Comparison of ENCODE assay signal across 21 cellular contexts in the genomic region with DNA sequence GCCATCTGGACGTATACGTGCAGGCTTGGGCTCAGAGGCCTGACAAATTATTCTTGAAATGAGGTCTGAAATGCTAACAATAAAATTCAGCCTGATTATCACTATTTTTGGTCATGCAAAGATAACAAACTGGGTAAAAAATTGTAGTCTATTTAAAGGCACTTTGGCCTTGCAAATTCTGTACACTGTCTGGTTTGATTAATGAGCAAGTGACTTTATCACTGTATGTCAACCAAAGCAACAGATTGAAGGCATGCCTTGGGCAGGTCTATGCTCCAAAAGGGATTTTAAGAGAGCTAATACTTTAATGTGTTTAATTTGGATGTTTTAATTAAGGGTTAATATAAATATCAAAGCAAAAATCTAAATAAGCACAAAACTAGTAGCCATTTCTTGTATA.
DNase-seq lines count a peak whose midpoint lies in the region; ATAC-seq and TF ChIP-seq lines count a peak whose summit lies in the region.
"Had no signal": no experiment of that assay in that cellular context is flagged by ENCODE, and none has a peak within 500 bp of the region (broad histone marks: within the 10 kb centered on the region; RNA-seq: fewer than 3 reads in every experiment).

No MANE protein-coding gene starts in this region.

- H3K27ac ChIP-seq in VCaP (peak overlapping the region; percentile 38; the same call in 1 of the 2 replicates), ovary (no peak overlapping the region), MM.1S (ENCODE audit: low read length) (no peak overlapping the region)
- H3K27ac ChIP-seq: KMS-11, PC-9 had no signal

- no peak for TF ChIP-seq CTCF in VCaP (conservative IDR thresholded peaks at IDR 0.05)
- no peak for TF ChIP-seq CTCF in mesothelial cell of epicardium (IDR thresholded peaks at IDR 0.05; ENCODE audit: unreplicated experiment)
- no peak for TF ChIP-seq CTCF in ovary (IDR thresholded peaks at IDR 0.05)
- no peak for TF ChIP-seq CTCF in MM.1S (IDR thresholded peaks at IDR 0.05; ENCODE audit: low read length)

- no peaks in the 10 kb centered on the region for H4K20me1 ChIP-seq in MM.1S (ENCODE audit: insufficient read depth, low read length)

- H3F3A ChIP-seq in MM.1S (ENCODE audit: insufficient read depth, low read length): no peaks in the 10 kb centered on the region

- no peaks in the 10 kb centered on the region for H3K9me2 ChIP-seq in MM.1S (replicated peaks; ENCODE audit: insufficient read depth, low read length)

- no peak overlapping the region for H3K9ac ChIP-seq in MM.1S (ENCODE audit: low read length)
- H3K9ac ChIP-seq: KMS-11 had no signal

- DNase-seq in HEK293T (ENCODE audit: extremely low spot score): no peak
- DNase-seq in mesothelial cell of epicardium (ENCODE audit: low spot score in 2 of 2, unreplicated experiment in 2 of 2): no peak
- DNase-seq in ovary: no peak
- DNase-seq in NCI-H345 (lab: John Stamatoyannopoulos, UW): no peak
- DNase-seq in MM.1S: no peak
- DNase-seq: CD4-positive, CD25-positive, alpha-beta regulatory T cell; DND-41; HFFc6; IMR-90; MV-4-11; NCI-H1105 treated with DMSO at 0.1 percent for 48 hours; NCI-H2081 treated with DMSO at 0.1 percent for 48 hours; NCI-H2171 treated with DMSO at 0.1 percent for 48 hours; NCI-H446 treated with DMSO at 0.1 percent for 48 hours; NCI-H526 treated with DMSO at 0.1 percent for 48 hours; PC-9; RPMI8226; SHP77 had no signal

- CTCF ChIA-PET in HEK293T (lab: Yijun Ruan, JAX): no interaction called here

- no peak for TF ChIP-seq POLR2A in ovary (IDR thresholded peaks at IDR 0.05)

- H3K27ac Mint-ChIP-seq in mesothelial cell of epicardium: peak overlapping the region; percentile 83
- H3K27ac Mint-ChIP-seq: CD4-positive, CD25-positive, alpha-beta regulatory T cell; HFFc6 had no signal

- H3K4me2 ChIP-seq in MM.1S (ENCODE audit: low read depth, low read length): no peak overlapping the region
- H3K4me2 ChIP-seq: KMS-11, PC-9 had no signal

- no peaks in the 10 kb centered on the region for H3K9me3 ChIP-seq in ovary
- H3K9me3 ChIP-seq in MM.1S (replicated peaks; ENCODE audit: insufficient read depth, low read length): no peaks in the 10 kb centered on the region

- H3K4me1 ChIP-seq in ovary (ENCODE audit: insufficient read depth) (no peaks in the 10 kb centered on the region), MM.1S (ENCODE audit: low read length) (no peaks in the 10 kb centered on the region)

- intact Hi-C loops in ovary (cut with DNase I): no loop called here

- H3K4me1 Mint-ChIP-seq in mesothelial cell of epicardium: peaks cover 34% of the 10 kb centered on the region
- H3K4me1 Mint-ChIP-seq: CD4-positive, CD25-positive, alpha-beta regulatory T cell had no signal

- TF ChIP-seq EP300 in ovary (IDR thresholded peaks at IDR 0.05): no peak

- H3K4me3 ChIP-seq in ovary (no peak overlapping the region), MM.1S (ENCODE audit: low read length) (no peak overlapping the region)
- H3K4me3 ChIP-seq: PC-9 had no signal

- H3K36me3 Mint-ChIP-seq in mesothelial cell of epicardium: no peaks in the 10 kb centered on the region
- H3K36me3 Mint-ChIP-seq: CD4-positive, CD25-positive, alpha-beta regulatory T cell had no signal

- ATAC-seq in GM21786 (IDR thresholded peaks at IDR 0.05; ENCODE audit: unreplicated experiment): no peak

- H3K79me2 ChIP-seq in MM.1S (ENCODE audit: low read length): no peaks in the 10 kb centered on the region

- H3K4me3 Mint-ChIP-seq in mesothelial cell of epicardium: no peak overlapping the region
- H3K4me3 Mint-ChIP-seq: CD4-positive, CD25-positive, alpha-beta regulatory T cell; HFFc6 had no signal

- no peaks in the 10 kb centered on the region for H3K27me3 Mint-ChIP-seq in mesothelial cell of epicardium (ENCODE audit: low read depth)
- H3K27me3 Mint-ChIP-seq: CD4-positive, CD25-positive, alpha-beta regulatory T cell had no signal

- no peak overlapping the region for H2AFZ ChIP-seq in MM.1S (ENCODE audit: low read length)
- H2AFZ ChIP-seq: PC-9 had no signal

- POLR2A ChIA-PET in HEK293T (lab: Yijun Ruan, JAX): no interaction called here

- WGBS in ovary, 3 donors: 23 to 42% (median 38%) methylated on average over 2 of the region's 2 CpGs

- H3K36me3 ChIP-seq in ovary (no peaks in the 10 kb centered on the region), MM.1S (replicated peaks; ENCODE audit: insufficient read depth, low read length) (no peaks in the 10 kb centered on the region)

- H3K27me3 ChIP-seq in ovary (no peaks in the 10 kb centered on the region), MM.1S (replicated peaks; ENCODE audit: insufficient read depth, low read length) (no peaks in the 10 kb centered on the region)

- peaks cover 23% of the 10 kb centered on the region for H3K9me3 Mint-ChIP-seq in mesothelial cell of epicardium

TF ChIP-seq in HEK293T, 16 proteins besides CTCF, POLR2A, EP300 and RAD21:
- TF ChIP-seq SUZ12 (IDR thresholded peaks at IDR 0.05): no peak
- TF ChIP-seq, protein P1, sequence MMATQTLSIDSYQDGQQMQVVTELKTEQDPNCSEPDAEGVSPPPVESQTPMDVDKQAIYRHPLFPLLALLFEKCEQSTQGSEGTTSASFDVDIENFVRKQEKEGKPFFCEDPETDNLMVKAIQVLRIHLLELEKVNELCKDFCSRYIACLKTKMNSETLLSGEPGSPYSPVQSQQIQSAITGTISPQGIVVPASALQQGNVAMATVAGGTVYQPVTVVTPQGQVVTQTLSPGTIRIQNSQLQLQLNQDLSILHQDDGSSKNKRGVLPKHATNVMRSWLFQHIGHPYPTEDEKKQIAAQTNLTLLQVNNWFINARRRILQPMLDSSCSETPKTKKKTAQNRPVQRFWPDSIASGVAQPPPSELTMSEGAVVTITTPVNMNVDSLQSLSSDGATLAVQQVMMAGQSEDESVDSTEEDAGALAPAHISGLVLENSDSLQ (IDR thresholded peaks at IDR 0.05): peak; percentile 63
